In the genomic region with DNA sequence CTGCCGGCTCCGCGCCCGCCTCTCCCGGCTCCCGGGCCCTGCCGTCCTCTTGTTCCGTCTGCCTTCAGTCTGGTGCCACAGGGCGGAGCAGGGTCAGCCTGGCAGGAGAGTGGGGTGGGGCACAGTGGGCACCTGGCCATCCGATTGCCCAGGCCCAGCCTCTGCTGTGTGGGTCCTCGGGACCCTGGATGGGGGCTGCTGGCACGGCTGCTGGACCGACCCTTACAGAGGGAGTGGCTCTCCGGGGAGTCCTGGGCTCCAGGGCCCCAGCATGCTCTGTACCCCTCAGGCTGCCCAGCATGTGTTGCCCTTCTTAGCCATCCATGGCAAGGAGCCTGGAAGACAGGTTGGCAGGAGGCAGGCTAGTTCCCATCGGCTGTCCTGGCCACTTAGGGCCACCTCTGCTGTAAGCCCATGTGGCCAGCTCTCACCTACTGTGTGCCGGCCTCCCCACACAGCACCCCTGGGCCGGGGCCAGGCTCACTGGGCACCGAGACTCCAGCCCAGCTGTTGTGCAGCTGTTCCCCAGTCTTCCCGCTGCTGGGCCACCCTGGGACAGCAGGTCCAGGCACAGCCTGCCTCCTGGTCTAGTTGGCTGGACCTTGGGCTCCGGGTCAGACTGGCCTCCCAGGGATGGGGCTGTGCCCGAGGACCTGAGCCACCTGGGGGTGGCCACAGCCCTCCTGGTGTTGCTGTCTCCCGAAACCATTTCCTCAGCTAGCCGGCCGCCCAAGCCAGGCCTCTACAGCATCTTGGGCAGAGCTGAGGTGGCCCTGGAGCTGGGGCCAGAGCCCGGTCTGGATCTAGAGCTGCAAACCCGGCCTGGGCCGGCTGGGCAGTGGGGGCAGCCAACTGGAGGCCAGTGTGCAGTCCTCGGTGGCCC, we compare ENCODE assay signal across 10 cellular contexts. TPM values are rescaled to one million over a fixed set of nuclear protein-coding genes. Genes with fewer than 3 reads are reported as not detected.
A peak's percentile ranks its signal among the peaks of the same experiment; 100 is the strongest.
DNase-seq lines count a peak whose midpoint lies in the region; ATAC-seq, FAIRE-seq and TF ChIP-seq lines count a peak whose summit lies in the region.
"Had no signal": no experiment of that assay in that cellular context is flagged by ENCODE, and none has a peak within 500 bp of the region (broad histone marks: within the 10 kb centered on the region; RNA-seq: fewer than 3 reads in every experiment).

No MANE protein-coding gene starts in this region.

- ATAC-seq in HepG2 = peak; percentile 15
- no peak for ATAC-seq in HG03135 (IDR thresholded peaks at IDR 0.05; ENCODE audit: unreplicated experiment)

- no peaks in the 10 kb centered on the region for H4K20me1 ChIP-seq in HepG2 (ENCODE audit: insufficient read depth, low read length)

- intact Hi-C loops in HepG2 (cut with micrococcal nuclease; ENCODE audit: unreplicated experiment) = no loop called here
- intact Hi-C loops in activated T-helper 2 cell treated with anti-CD3 and anti-CD28 coated beads, Interferon-gamma antibody, Interleukin-2, Interleukin-4, amounts not matched to agents 10 μg/mL and 5 μg/mL and 100 μg/mL, durations not matched to agents 14 hours and 24 hours and 36 hours (cut with micrococcal nuclease) = no loop called here

- H3K4me1 Mint-ChIP-seq in activated T-helper 2 cell treated with anti-CD3 and anti-CD28 coated beads, Interferon-gamma antibody, Interleukin-2, Interleukin-4, amounts not matched to agents 10 μg/mL and 5 μg/mL and 100 μg/mL, durations not matched to agents 14 hours and 24 hours and 36 hours (ENCODE audit: low read depth) = no peaks in the 10 kb centered on the region

- H3K27me3 ChIP-seq in HepG2 (ENCODE audit: control insufficient read depth in 1 of 2, insufficient read depth in 2 of 2, low read length in 2 of 2) (no peaks in the 10 kb centered on the region), subcutaneous abdominal adipose tissue (ENCODE audit: control insufficient read depth in 5 of 5, insufficient read depth in 4 of 5, low read length in 5 of 5) (peaks cover 0 to 6% (median 0%) of the 10 kb centered on the region in 5 donors)

- no peak for TF ChIP-seq RAD21 in HepG2 (CRISPR knock-in tag; IDR thresholded peaks at IDR 0.05)

- no peaks in the 10 kb centered on the region for H3K27me3 Mint-ChIP-seq in activated T-helper 2 cell treated with anti-CD3 and anti-CD28 coated beads, Interferon-gamma antibody, Interleukin-2, Interleukin-4, amounts not matched to agents 10 μg/mL and 5 μg/mL and 100 μg/mL, durations not matched to agents 14 hours and 24 hours and 36 hours (ENCODE audit: low read depth)

- H3K27ac Mint-ChIP-seq in activated T-helper 2 cell treated with anti-CD3 and anti-CD28 coated beads, Interferon-gamma antibody, Interleukin-2, Interleukin-4, amounts not matched to agents 10 μg/mL and 5 μg/mL and 100 μg/mL, durations not matched to agents 14 hours and 24 hours and 36 hours = no peak overlapping the region
- H3K27ac Mint-ChIP-seq: T-helper 2 cell treated with Interferon-gamma antibody and Interleukin-4, amounts not matched to agents 5 μg/mL and 100 μg/mL, for 36 hours had no signal

- no TSS peak for BruUV-seq in HepG2 (replicated peaks; lab: Mats Ljungman, UMichigan)

- H3K27ac ChIP-seq in HepG2 (ENCODE audit: extremely low read length, insufficient read depth, low read length) = no peak overlapping the region
- H3K27ac ChIP-seq in subcutaneous abdominal adipose tissue (ENCODE audit: low read depth, low read length) = peak overlapping the region; percentile 91

- H3K36me3 ChIP-seq in HepG2 (replicated peaks in 1 of 2; ENCODE audit: control insufficient read depth in 1 of 2, insufficient read depth in 2 of 2, low read length in 2 of 2) (no peaks in the 10 kb centered on the region), subcutaneous abdominal adipose tissue (ENCODE audit: control insufficient read depth in 5 of 5, insufficient read depth in 5 of 5, low read length in 5 of 5) (no peaks in the 10 kb centered on the region)

- no peak overlapping the region for H3K4me2 ChIP-seq in HepG2 (ENCODE audit: low read depth, low read length)

- FAIRE-seq in HepG2 (lab: Jason Lieb, UNC) = no peak

- no peak overlapping the region for H2AFZ ChIP-seq in HepG2 (ENCODE audit: low read length)

- WGBS in HepG2 (ENCODE audit: low lambda C conversion rate) = 68% methylated on average over 21 of the region's 28 CpGs

- no peaks in the 10 kb centered on the region for H3K79me2 ChIP-seq in HepG2 (ENCODE audit: insufficient read depth, low read length)

- H3K4me3 ChIP-seq in HFF-Myc (replicated peaks; ENCODE audit: low read depth, low read length) (peak overlapping the region; percentile 33), choroid plexus epithelial cell (ENCODE audit: low read depth, low read length) (peak overlapping the region; percentile 32), HepG2 (replicated peaks in 1 of 3; ENCODE audit: insufficient read depth in 1 of 3, low read depth in 2 of 3, low read length in 3 of 3) (no peak overlapping the region), subcutaneous abdominal adipose tissue (ENCODE audit: low read depth in 1 of 5, low read length in 5 of 5) (peak overlapping the region in 4 of 5 donors; percentile 17 to 55 (median 46))

- TF ChIP-seq EP300 in HepG2 (IDR thresholded peaks at IDR 0.05; ENCODE audit: low read depth in 2 of 2, low read length in 2 of 2) (no peak), HepG2 (CRISPR knock-in tag; IDR thresholded peaks at IDR 0.05; ENCODE audit: borderline replicate concordance) (no peak)

- CTCF ChIA-PET in HepG2 (lab: Yijun Ruan, JAX; ENCODE audit: low intra/inter-chr PET ratio, low total read pairs) = no interaction called here

- H3K9ac ChIP-seq in HepG2 (ENCODE audit: insufficient read depth, low read depth, low read length) (0 out of 2 replicates have a peak overlapping the region, but pooled peaks have one; percentile 16), subcutaneous abdominal adipose tissue (ENCODE audit: low read length in 5 of 5) (peak overlapping the region in 4 of 5 donors; percentile 57 to 79 (median 62))

- DNase-seq in HFF-Myc (ENCODE audit: extremely low read depth, low read depth) (no peak), choroid plexus epithelial cell (ENCODE audit: low read depth) (no peak), HepG2 (ENCODE audit: low spot score) (no peak), AG08395 (ENCODE audit: low spot score) (no peak)
- no peak for DNase-seq in activated T-helper 2 cell treated with anti-CD3 and anti-CD28 coated beads, Interferon-gamma antibody, Interleukin-2, Interleukin-4, amounts not matched to agents 10 μg/mL and 5 μg/mL and 100 μg/mL, durations not matched to agents 14 hours and 24 hours and 36 hours (ENCODE audit: low spot score)
- DNase-seq in stimulated activated CD4-positive, alpha-beta T cell treated with anti-CD3 and anti-CD28 coated beads, Interleukin-12 subunit alpha, Interleukin-12 subunit beta, amount 100 ng/mL, for 4 hours = no peak
- DNase-seq: activated gamma-delta T cell had no signal

- no peaks in the 10 kb centered on the region for H3K9me3 Mint-ChIP-seq in activated T-helper 2 cell treated with anti-CD3 and anti-CD28 coated beads, Interferon-gamma antibody, Interleukin-2, Interleukin-4, amounts not matched to agents 10 μg/mL and 5 μg/mL and 100 μg/mL, durations not matched to agents 14 hours and 24 hours and 36 hours
- H3K9me3 Mint-ChIP-seq: T-helper 2 cell treated with Interferon-gamma antibody and Interleukin-4, amounts not matched to agents 5 μg/mL and 100 μg/mL, for 36 hours had no signal

- POLR2A ChIA-PET in HepG2 (lab: Yijun Ruan, JAX) = no interaction called here

- in situ Hi-C loops in HepG2 (cut with HindIII; ENCODE audit: extremely low pct_ligation_motif_present, low pct_unique_long_range_greater_than_20kb) = no loop called here

- TF ChIP-seq CTCF in HFF-Myc (IDR thresholded peaks at IDR 0.05; ENCODE audit: low read depth, low read length, missing control alignments) = no peak
- no peak for TF ChIP-seq CTCF in choroid plexus epithelial cell (conservative IDR thresholded peaks at IDR 0.05; ENCODE audit: low read depth, low read length)
- TF ChIP-seq CTCF in HepG2 (CRISPR knock-in tag; IDR thresholded peaks at IDR 0.05) = no peak

- no peaks in the 10 kb centered on the region for H3K36me3 Mint-ChIP-seq in activated T-helper 2 cell treated with anti-CD3 and anti-CD28 coated beads, Interferon-gamma antibody, Interleukin-2, Interleukin-4, amounts not matched to agents 10 μg/mL and 5 μg/mL and 100 μg/mL, durations not matched to agents 14 hours and 24 hours and 36 hours (ENCODE audit: low read depth)

- TF ChIP-seq POLR2A in HepG2 (IDR thresholded peaks at IDR 0.05; ENCODE audit: insufficient read depth in 1 of 2, low read depth in 2 of 2, low read length in 2 of 2) = no peak

- H3K4me1 ChIP-seq in HepG2 (ENCODE audit: insufficient read depth, low read length) (peaks cover 29% of the 10 kb centered on the region), subcutaneous abdominal adipose tissue (ENCODE audit: control insufficient read depth in 5 of 5, insufficient read depth in 5 of 5, low read length in 5 of 5) (peaks cover 22 to 72% (median 65%) of the 10 kb centered on the region in 5 donors)

- H3K9me3 ChIP-seq in HepG2 (ENCODE audit: low read length) = peaks cover 7% of the 10 kb centered on the region; the same call in 1 of the 2 replicates
- H3K9me3 ChIP-seq in subcutaneous abdominal adipose tissue (ENCODE audit: control insufficient read depth in 5 of 5, low read length in 5 of 5) = no peaks in the 10 kb centered on the region

- no peak overlapping the region for H3K4me3 Mint-ChIP-seq in activated T-helper 2 cell treated with anti-CD3 and anti-CD28 coated beads, Interferon-gamma antibody, Interleukin-2, Interleukin-4, amounts not matched to agents 10 μg/mL and 5 μg/mL and 100 μg/mL, durations not matched to agents 14 hours and 24 hours and 36 hours (ENCODE audit: low read depth)
- H3K4me3 Mint-ChIP-seq: T-helper 2 cell treated with Interferon-gamma antibody and Interleukin-4, amounts not matched to agents 5 μg/mL and 100 μg/mL, for 36 hours had no signal

RNA-seq across cellular contexts. Expression of gene BAHCC1, which starts 24.9 kb away (rescaled TPM):
- total RNA-seq in HepG2 (2016; rRNA removed; fragmentation: Illumina TruSeq; extraction: Trizol) = 0.94 and 1.7 TPM in 2 replicates
- 1.4 and 1.8 TPM in 2 replicates for total RNA-seq in HepG2 (2016; cell fraction: cytosol; rRNA removed; fragmentation: Illumina TruSeq; extraction: Trizol; ENCODE audit: low read depth)
- total RNA-seq in HepG2 (2016; cell fraction: insoluble cytoplasmic fraction; rRNA removed; fragmentation: Illumina TruSeq; extraction: Trizol) = 1.2 and 1.8 TPM in 2 replicates
- total RNA-seq in HepG2 (2016; cell fraction: membrane; rRNA removed; fragmentation: Illumina TruSeq; extraction: Trizol) = 1.2 and 1.9 TPM in 2 replicates
- total RNA-seq in HepG2 (2016; cell fraction: nucleus; rRNA removed; fragmentation: Illumina TruSeq; extraction: Trizol) = 2.8 and 3.9 TPM in 2 replicates
- 1.4 TPM in 2 replicates for polyA plus RNA-seq in HepG2 (2011; rRNA removed)
- polyA plus RNA-seq in HepG2 (2011; cell fraction: cytosol; rRNA removed) = 0.42 and 0.64 TPM in 2 replicates
- 15.9 and 22.2 TPM in 2 replicates for polyA plus RNA-seq in HepG2 (2011; cell fraction: nucleus; rRNA removed)
- 1.8 and 2.5 TPM in 2 replicates for polyA plus RNA-seq in HepG2 (2012)
- polyA plus RNA-seq in HepG2 (2016; cell fraction: cytosol; fragmentation: Illumina TruSeq; extraction: Trizol; ENCODE audit: low read depth) = 1.1 and 1.4 TPM in 2 replicates
- polyA plus RNA-seq in HepG2 (2016; cell fraction: insoluble cytoplasmic fraction; fragmentation: Illumina TruSeq; extraction: Trizol; ENCODE audit: low read depth) = 1.3 and 1.9 TPM in 2 replicates
- polyA plus RNA-seq in HepG2 (2016; cell fraction: membrane; fragmentation: Illumina TruSeq; extraction: Trizol; ENCODE audit: low read depth) = 1.9 and 2.3 TPM in 2 replicates
- polyA plus RNA-seq in HepG2 (2016; cell fraction: nucleus; fragmentation: Illumina TruSeq; extraction: Trizol; ENCODE audit: insufficient read depth, low read depth) = 9.5 and 11.0 TPM in 2 replicates
- 1.7 and 5.4 TPM in 2 replicates for polyA minus RNA-seq in HepG2 (2011; rRNA and poly(A)+ RNA removed; ENCODE audit: low replicate concordance)
- polyA minus RNA-seq in HepG2 (2011; cell fraction: cytosol; rRNA and poly(A)+ RNA removed) = 1.1 and 1.9 TPM in 2 replicates
- 5.5 and 5.9 TPM in 2 replicates for polyA minus RNA-seq in HepG2 (2011; cell fraction: nucleus; rRNA and poly(A)+ RNA removed)
- 0.90 and 0.91 TPM in 2 replicates for total RNA-seq in activated T-helper 2 cell treated with anti-CD3 and anti-CD28 coated beads, Interferon-gamma antibody, Interleukin-2, Interleukin-4, amounts not matched to agents 10 μg/mL and 5 μg/mL and 100 μg/mL, durations not matched to agents 14 hours and 24 hours and 36 hours

Comparison
In these comparisons a context has a peak if more than half of its experiments do, and no peak if none do; other contexts are left out.
1. H3K4me3 ChIP-seq: peak in HFF-Myc (single experiment), choroid plexus epithelial cell (single experiment) and subcutaneous abdominal adipose tissue (4 of 5); none in HepG2 (0 of 3).